In genomic region chr21:26147535-26147934, GRCh38 we compare ENCODE assay signal across 14 cellular contexts. TPM values are rescaled to one million over a fixed set of nuclear protein-coding genes. Genes with fewer than 3 reads are reported as not detected.
DNase-seq lines count a peak whose midpoint lies in the region; ATAC-seq and TF ChIP-seq lines count a peak whose summit lies in the region.
"Had no signal": no experiment of that assay in that cellular context is flagged by ENCODE, and none has a peak within 500 bp of the region (broad histone marks: within the 10 kb centered on the region; RNA-seq: fewer than 3 reads in every experiment).

No MANE protein-coding gene starts in this region.

- peak overlapping the region; percentile 36 for H3K27ac Mint-ChIP-seq in Caco-2 (ENCODE audit: unreplicated experiment)
- peak overlapping the region in 3 of 9 donors; percentile 9 to 70 (median 37) for H3K27ac Mint-ChIP-seq in naive thymus-derived CD4-positive, alpha-beta T cell
- H3K27ac Mint-ChIP-seq: activated CD8-positive, alpha-beta T cell treated with anti-CD3 and anti-CD28 coated beads for 36 hours had no signal

- CTCF ChIA-PET in Caco-2 (lab: Charles Lee): no interaction called here
- CTCF ChIA-PET in naive thymus-derived CD4-positive, alpha-beta T cell (lab: Charles Lee): interaction anchor here (0.7 to 0.9 kb wide), 2 partner anchors 21 to 653 kb away, joined by 3 read pairs; no protein-coding TSS in a partner anchor

- H3K4me1 ChIP-seq in Caco-2 (peaks cover 47% of the 10 kb centered on the region), HUES6 (ENCODE audit: control insufficient read depth, insufficient read depth, low read length) (peaks cover 44% of the 10 kb centered on the region), ascending aorta (peaks cover 6 to 25% of the 10 kb centered on the region in 2 donors)
- peaks cover 0 to 18% of the 10 kb centered on the region in 2 donors for H3K4me1 ChIP-seq in naive thymus-derived CD4-positive, alpha-beta T cell (ENCODE audit: control insufficient read depth in 2 of 2, insufficient read depth in 2 of 2, low read length in 2 of 2)

- peaks cover 22% of the 10 kb centered on the region for H3K4me1 Mint-ChIP-seq in Caco-2 (ENCODE audit: low read depth, unreplicated experiment)
- peaks cover 13 to 28% (median 21%) of the 10 kb centered on the region in 7 donors for H3K4me1 Mint-ChIP-seq in naive thymus-derived CD4-positive, alpha-beta T cell

- H3K4me3 Mint-ChIP-seq in Caco-2 (ENCODE audit: unreplicated experiment): peak overlapping the region; percentile 42
- peak overlapping the region in 9 of 10 donors; percentile 6 to 82 (median 68) for H3K4me3 Mint-ChIP-seq in naive thymus-derived CD4-positive, alpha-beta T cell
- H3K4me3 Mint-ChIP-seq: activated CD8-positive, alpha-beta T cell treated with anti-CD3 and anti-CD28 coated beads for 36 hours had no signal

- no TSS peak for BruUV-seq in Caco-2 (replicated peaks; lab: Mats Ljungman, UMichigan)

- no peaks in the 10 kb centered on the region for H3K27me3 Mint-ChIP-seq in Caco-2 (ENCODE audit: insufficient read depth, unreplicated experiment)
- no peaks in the 10 kb centered on the region for H3K27me3 Mint-ChIP-seq in naive thymus-derived CD4-positive, alpha-beta T cell
- H3K27me3 Mint-ChIP-seq: activated CD8-positive, alpha-beta T cell treated with anti-CD3 and anti-CD28 coated beads for 36 hours had no signal

- no peaks in the 10 kb centered on the region for H3K9me3 Mint-ChIP-seq in Caco-2 (ENCODE audit: unreplicated experiment)
- peaks cover 0 to 2% (median 0%) of the 10 kb centered on the region in 11 donors for H3K9me3 Mint-ChIP-seq in naive thymus-derived CD4-positive, alpha-beta T cell
- H3K9me3 Mint-ChIP-seq: activated CD8-positive, alpha-beta T cell treated with anti-CD3 and anti-CD28 coated beads for 36 hours had no signal

- no peak for TF ChIP-seq CTCF in Caco-2 (IDR thresholded peaks at IDR 0.05; ENCODE audit: insufficient read depth in 1 of 2, low read depth in 1 of 2, low read length in 1 of 2, severe bottlenecking in 1 of 2, unreplicated experiment in 1 of 2)
- TF ChIP-seq CTCF in ascending aorta (IDR thresholded peaks at IDR 0.05): no peak

- peak; percentile 45 for ATAC-seq in naive thymus-derived CD4-positive, alpha-beta T cell
- ATAC-seq in HG03139 (IDR thresholded peaks at IDR 0.05; ENCODE audit: unreplicated experiment): no peak
- ATAC-seq: activated CD8-positive, alpha-beta T cell treated with anti-CD3 and anti-CD28 coated beads for 36 hours; gastrocnemius medialis had no signal

- 0 out of 2 replicates have a peak overlapping the region, but pooled peaks have one; percentile 11 for H3K27ac ChIP-seq in HUES6 (ENCODE audit: low read depth, low read length)
- H3K27ac ChIP-seq in ascending aorta: peak overlapping the region; percentile 76 to 79
- no peak overlapping the region for H3K27ac ChIP-seq in naive thymus-derived CD4-positive, alpha-beta T cell (ENCODE audit: low read depth, low read length)

- no peak overlapping the region for H3K9ac ChIP-seq in HUES6 (ENCODE audit: low read length)

- no peaks in the 10 kb centered on the region; the same call in 1 of the 2 replicates for H3K36me3 ChIP-seq in Caco-2 (ENCODE audit: control insufficient read depth, insufficient read depth, low read length)
- H3K36me3 ChIP-seq in HUES6 (ENCODE audit: control insufficient read depth, insufficient read depth, low read length): peaks cover 24% of the 10 kb centered on the region
- H3K36me3 ChIP-seq in ascending aorta: no peaks in the 10 kb centered on the region
- H3K36me3 ChIP-seq in naive thymus-derived CD4-positive, alpha-beta T cell (ENCODE audit: control insufficient read depth in 2 of 3, insufficient read depth in 3 of 3, low read length in 3 of 3): no peaks in the 10 kb centered on the region
- H3K36me3 ChIP-seq: gastrocnemius medialis, thoracic aorta had no signal

- no peaks in the 10 kb centered on the region for H3K9me3 ChIP-seq in Caco-2
- H3K9me3 ChIP-seq in HUES6 (ENCODE audit: control insufficient read depth, insufficient read depth, low read depth, low read length): no peaks in the 10 kb centered on the region
- no peaks in the 10 kb centered on the region for H3K9me3 ChIP-seq in ascending aorta
- no peaks in the 10 kb centered on the region for H3K9me3 ChIP-seq in naive thymus-derived CD4-positive, alpha-beta T cell (ENCODE audit: control insufficient read depth in 2 of 3, low read length in 3 of 3)
- H3K9me3 ChIP-seq: BE2C, gastrocnemius medialis, thoracic aorta had no signal

- DNase-seq in Caco-2 (no peak), ascending aorta (ENCODE audit: low spot score in 2 of 2) (no peak), NCI-H510A treated with DMSO at 0.1 percent for 48 hours (lab: John Stamatoyannopoulos, UW) (no peak), NCI-H2107 (lab: John Stamatoyannopoulos, UW) (no peak), activated gamma-delta T cell treated with Interleukin-2 at 50 U/mL for 16 hours (no peak)
- DNase-seq in naive thymus-derived CD4-positive, alpha-beta T cell: peak in 1 of 9 donors; percentile 13
- DNase-seq: activated CD8-positive, alpha-beta T cell treated with anti-CD3 and anti-CD28 coated beads for 36 hours; BE2C; gastrocnemius medialis; NCI-H187; stimulated activated CD4-positive, alpha-beta T cell treated with anti-CD3 and anti-CD28 coated beads, Interleukin-2, amount 100 ng/mL, for 24 hours had no signal

- no peak overlapping the region for H3K4me3 ChIP-seq in Caco-2 (ENCODE audit: low read depth, low read length)
- no peak overlapping the region for H3K4me3 ChIP-seq in HUES6 (ENCODE audit: low read depth, low read length)
- H3K4me3 ChIP-seq in ascending aorta: no peak overlapping the region
- H3K4me3 ChIP-seq in naive thymus-derived CD4-positive, alpha-beta T cell (ENCODE audit: low read length): no peak overlapping the region
- H3K4me3 ChIP-seq: gastrocnemius medialis, thoracic aorta had no signal

- POLR2A ChIA-PET in Caco-2 (lab: Charles Lee): no interaction called here
- POLR2A ChIA-PET in naive thymus-derived CD4-positive, alpha-beta T cell (lab: Charles Lee): interaction anchor here (1.2 kb wide), 1 partner anchor 21 kb away, joined by 4 read pairs; no protein-coding TSS in a partner anchor

- peaks cover under 1% of the 10 kb centered on the region for H3K36me3 Mint-ChIP-seq in Caco-2 (ENCODE audit: insufficient read depth, unreplicated experiment)
- H3K36me3 Mint-ChIP-seq in naive thymus-derived CD4-positive, alpha-beta T cell: peaks cover 0 to 17% (median 5%) of the 10 kb centered on the region in 5 donors

- H3K27me3 ChIP-seq in Caco-2 (replicated peaks; ENCODE audit: control insufficient read depth, insufficient read depth, low read length) (no peaks in the 10 kb centered on the region), HUES6 (ENCODE audit: control insufficient read depth, insufficient read depth, low read length) (no peaks in the 10 kb centered on the region), ascending aorta (no peaks in the 10 kb centered on the region)
- H3K27me3 ChIP-seq in naive thymus-derived CD4-positive, alpha-beta T cell (ENCODE audit: control insufficient read depth in 2 of 2, insufficient read depth in 2 of 2, low read length in 2 of 2): no peaks in the 10 kb centered on the region
- H3K27me3 ChIP-seq: BE2C, gastrocnemius medialis had no signal

- intact Hi-C loops in Caco-2 (cut with micrococcal nuclease; ENCODE audit: unreplicated experiment) (no loop called here), ascending aorta (cut with DNase I) (loop anchor here (5.0 kb wide), 1 partner anchor 35 kb away; no protein-coding TSS in a partner anchor)
- intact Hi-C loops in naive thymus-derived CD4-positive, alpha-beta T cell (cut with micrococcal nuclease): loop anchor here in 1 of 2 donors (1.0 kb wide), 1 partner anchor 11 kb away; no protein-coding TSS in a partner anchor

RNA-seq across cellular contexts. Expression of gene APP, which starts 23.0 kb away (rescaled TPM):
- total RNA-seq in Caco-2 (2022) (324 and 331 TPM in 2 replicates), ascending aorta (350 TPM)
- total RNA-seq in naive thymus-derived CD4-positive, alpha-beta T cell: 10 to 100 TPM; 43.1 to 68.0 (median 56.2) TPM
- 10 to 100 TPM; 19.8 to 24.8 TPM for polyA plus RNA-seq in naive thymus-derived CD4-positive, alpha-beta T cell
